8 cellular contexts compared by ENCODE assay signal in genomic region chr1:111140680-111140967, GRCh38. TPM values are rescaled to one million over a fixed set of nuclear protein-coding genes. Genes with fewer than 3 reads are reported as not detected.
DNase-seq lines count a peak whose midpoint lies in the region; ATAC-seq and TF ChIP-seq lines count a peak whose summit lies in the region.

No MANE protein-coding gene starts in this region.

- peaks cover 48% of the 10 kb centered on the region for H3K4me1 Mint-ChIP-seq in HFFc6 (ENCODE audit: low read depth)
- peaks cover 46% of the 10 kb centered on the region for H3K4me1 Mint-ChIP-seq in activated CD4-positive, alpha-beta memory T cell treated with anti-CD3 and anti-CD28 coated beads, Interleukin-2, amount 10 ng/mL, durations not matched to agents 7 days and 5 days

- H3K27ac Mint-ChIP-seq in HFFc6, result peak overlapping the region; percentile 94
- H3K27ac Mint-ChIP-seq in activated CD4-positive, alpha-beta memory T cell treated with anti-CD3 and anti-CD28 coated beads, Interleukin-2, amount 10 ng/mL, durations not matched to agents 7 days and 5 days, result peak overlapping the region; percentile 86

- H3K36me3 Mint-ChIP-seq in HFFc6 (ENCODE audit: low read depth), result peaks cover 12% of the 10 kb centered on the region
- H3K36me3 Mint-ChIP-seq in activated CD4-positive, alpha-beta memory T cell treated with anti-CD3 and anti-CD28 coated beads, Interleukin-2, amount 10 ng/mL, durations not matched to agents 7 days and 5 days (ENCODE audit: low read depth), result peaks cover 28% of the 10 kb centered on the region

- POLR2A ChIA-PET in activated CD4-positive, alpha-beta memory T cell treated with anti-CD3 and anti-CD28 coated beads, Interleukin-2, amount 10 ng/mL, durations not matched to agents 7 days and 5 days (lab: Charles Lee), result interaction anchor here (0.6 to 2.8 kb wide), 11 partner anchors 15 to 467 kb away, joined by 3 to 23 read pairs (median 4); partner anchors contain the start of gene LRIF1

- CTCF ChIA-PET in activated CD4-positive, alpha-beta memory T cell treated with anti-CD3 and anti-CD28 coated beads, Interleukin-2, amount 10 ng/mL, durations not matched to agents 7 days and 5 days (lab: Charles Lee), result interaction anchor here (1.0 to 2.9 kb wide), 2 partner anchors 81 to 367 kb away, joined by 4 to 11 read pairs; no protein-coding TSS in a partner anchor

- DNase-seq in Ammon's horn (ENCODE audit: low spot score) (peak; percentile 45), HFFc6 (peak; percentile 57), globus pallidus (ENCODE audit: low spot score) (peak; percentile 31), pulmonary artery endothelial cell (ENCODE audit: low read depth, low spot score) (peak; percentile 15), NCI-H82 (lab: John Stamatoyannopoulos, UW) (no peak)
- DNase-seq in activated CD4-positive, alpha-beta memory T cell treated with anti-CD3 and anti-CD28 coated beads, Interleukin-2, amount 10 ng/mL, durations not matched to agents 7 days and 5 days, result no peak

- H3K27me3 Mint-ChIP-seq in HFFc6 (ENCODE audit: insufficient read depth), result peaks cover 2% of the 10 kb centered on the region; the same call in 1 of the 2 replicates
- no peaks in the 10 kb centered on the region for H3K27me3 Mint-ChIP-seq in activated CD4-positive, alpha-beta memory T cell treated with anti-CD3 and anti-CD28 coated beads, Interleukin-2, amount 10 ng/mL, durations not matched to agents 7 days and 5 days

- ATAC-seq in GM18520 (IDR thresholded peaks at IDR 0.05; ENCODE audit: unreplicated experiment) (no peak), GM19395 (IDR thresholded peaks at IDR 0.05; ENCODE audit: unreplicated experiment) (no peak)

- H3K4me3 Mint-ChIP-seq in HFFc6, result peak overlapping the region; percentile 99
- peak overlapping the region; percentile 99 for H3K4me3 Mint-ChIP-seq in activated CD4-positive, alpha-beta memory T cell treated with anti-CD3 and anti-CD28 coated beads, Interleukin-2, amount 10 ng/mL, durations not matched to agents 7 days and 5 days

- TF ChIP-seq CTCF in HFFc6 (IDR thresholded peaks at IDR 0.05), result no peak

- H3K9me3 Mint-ChIP-seq in HFFc6, result no peaks in the 10 kb centered on the region
- H3K9me3 Mint-ChIP-seq in activated CD4-positive, alpha-beta memory T cell treated with anti-CD3 and anti-CD28 coated beads, Interleukin-2, amount 10 ng/mL, durations not matched to agents 7 days and 5 days, result no peaks in the 10 kb centered on the region

RNA-seq across cellular contexts. Expression of gene CEPT1, which starts 0.6 kb away (rescaled TPM):
- 10 to 100 TPM; 26.5 to 38.9 (median 33.5) TPM for total RNA-seq in HFFc6 (2021; fragmentation: NEBNext Ultra II Directional; extraction: Animal tissue kit (Norgen Biotek cat#: 25700))
- total RNA-seq in activated CD4-positive, alpha-beta memory T cell treated with anti-CD3 and anti-CD28 coated beads, Interleukin-2, amount 10 ng/mL, durations not matched to agents 7 days and 5 days, result 10 to 100 TPM; 31.0 to 32.5 TPM
- 30.5 and 53.0 TPM in 2 replicates for total RNA-seq in pulmonary artery endothelial cell

RNA-seq across cellular contexts. Expression of gene DRAM2, which starts 0.7 kb away (rescaled TPM):
- 10 to 100 TPM; 23.6 to 32.0 (median 28.9) TPM for total RNA-seq in HFFc6 (2021; fragmentation: NEBNext Ultra II Directional; extraction: Animal tissue kit (Norgen Biotek cat#: 25700))
- total RNA-seq in activated CD4-positive, alpha-beta memory T cell treated with anti-CD3 and anti-CD28 coated beads, Interleukin-2, amount 10 ng/mL, durations not matched to agents 7 days and 5 days, result 10 to 100 TPM; 33.0 to 38.0 TPM
- total RNA-seq in pulmonary artery endothelial cell, result 25.5 and 66.1 TPM in 2 replicates

RNA-seq across cellular contexts. Expression of gene DENND2D, which starts 59.8 kb away (rescaled TPM):
- 1 to 10 TPM in 5 of 6 experiments, under 1 TPM in 1; 0.92 to 4.0 (median 3.7) TPM for total RNA-seq in HFFc6 (2021; fragmentation: NEBNext Ultra II Directional; extraction: Animal tissue kit (Norgen Biotek cat#: 25700))
- total RNA-seq in activated CD4-positive, alpha-beta memory T cell treated with anti-CD3 and anti-CD28 coated beads, Interleukin-2, amount 10 ng/mL, durations not matched to agents 7 days and 5 days, result 100 to 1,000 TPM; 207 to 210 TPM
- total RNA-seq in pulmonary artery endothelial cell, result 0.86 and 1.3 TPM in 2 replicates

Comparison
In these comparisons a context has a peak if more than half of its experiments do, and no peak if none do; other contexts are left out.
1. DNase-seq: peak in Ammon's horn (single experiment), HFFc6 (single experiment), globus pallidus (single experiment) and pulmonary artery endothelial cell (single experiment); none in activated CD4-positive, alpha-beta memory T cell treated with anti-CD3 and anti-CD28 coated beads, Interleukin-2, amount 10 ng/mL, durations not matched to agents 7 days and 5 days (single experiment) and NCI-H82 (single experiment).
2. RNA of gene DENND2D, which starts 59.8 kb away (total RNA-seq): 207 to 210 TPM in activated CD4-positive, alpha-beta memory T cell treated with anti-CD3 and anti-CD28 coated beads, Interleukin-2, amount 10 ng/mL, durations not matched to agents 7 days and 5 days; 0.92 to 4.0 TPM in HFFc6 and 0.86 to 1.3 TPM in pulmonary artery endothelial cell; every median in the first group is over 10 times any median in the second.